Comparison of ENCODE assay signal across 10 cellular contexts in the genomic region with DNA sequence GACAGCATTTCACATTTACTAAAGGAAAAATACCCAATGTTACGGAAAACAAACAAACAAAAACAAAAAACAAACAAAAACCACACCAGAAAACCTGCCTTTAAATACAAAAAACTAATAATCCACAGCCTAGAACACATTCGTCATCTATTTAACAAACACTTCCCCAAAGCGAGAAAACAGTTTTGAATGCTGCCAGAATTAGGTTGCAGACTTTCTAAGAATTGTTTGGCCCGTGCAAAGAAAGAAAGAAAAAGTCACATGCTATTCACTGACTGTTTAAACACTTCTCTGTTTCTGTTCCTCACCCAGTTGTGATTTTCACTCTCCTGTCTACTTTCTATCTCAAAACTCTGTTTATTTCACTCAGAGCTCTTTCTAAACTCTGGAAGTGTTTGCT. TPM values are rescaled to one million over a fixed set of nuclear protein-coding genes. Genes with fewer than 3 reads are reported as not detected.
DNase-seq lines count a peak whose midpoint lies in the region; ATAC-seq and TF ChIP-seq lines count a peak whose summit lies in the region.
"Had no signal": no experiment of that assay in that cellular context is flagged by ENCODE, and none has a peak within 500 bp of the region (broad histone marks: within the 10 kb centered on the region; RNA-seq: fewer than 3 reads in every experiment).

No MANE protein-coding gene starts in this region.

- peak overlapping the region in 1 of 10 experiments; percentile 1; a peak in 1 of 20 replicates for H3K4me3 ChIP-seq in BLaER1 treated with 17β-estradiol and CSF1 and Interleukin-3, amounts not matched to agents 10 nM and 100 nM
- no peak overlapping the region for H3K4me3 ChIP-seq in Peyer's patch
- H3K4me3 ChIP-seq in SJCRH30, result no peak overlapping the region
- H3K4me3 ChIP-seq: right lobe of liver had no signal

- no peaks in the 10 kb centered on the region for H3K36me3 Mint-ChIP-seq in nephron progenitor cell (ENCODE audit: low read depth)

- H3K4me1 Mint-ChIP-seq in nephron progenitor cell, result peaks cover 40% of the 10 kb centered on the region

- ATAC-seq in HG02943 (IDR thresholded peaks at IDR 0.05; ENCODE audit: low read depth, unreplicated experiment), result peak; percentile 86
- ATAC-seq: activated CD8-positive, alpha-beta T cell treated with anti-CD3 and anti-CD28 coated beads for 36 hours had no signal

- DNase-seq in GM19240 (ENCODE audit: insufficient read length, low spot score), result peak; percentile 4
- peak; percentile 26 for DNase-seq in NOMO-1 treated with dmso at 0.1 percent for 144 hours (lab: John Stamatoyannopoulos, UW; ENCODE audit: unreplicated experiment)
- DNase-seq in nephron progenitor cell, result no peak
- no peak for DNase-seq in Peyer's patch
- DNase-seq in SJCRH30, result no peak
- DNase-seq in NCI-H69 (lab: John Stamatoyannopoulos, UW), result no peak
- DNase-seq: activated CD8-positive, alpha-beta T cell treated with anti-CD3 and anti-CD28 coated beads for 36 hours; right lobe of liver had no signal

- H3K27me3 ChIP-seq in BLaER1 treated with 17β-estradiol and CSF1 and Interleukin-3, amounts not matched to agents 10 nM and 100 nM, result no peaks in the 10 kb centered on the region
- H3K27me3 ChIP-seq in Peyer's patch, result no peaks in the 10 kb centered on the region
- H3K27me3 ChIP-seq in SJCRH30, result no peaks in the 10 kb centered on the region
- H3K27me3 ChIP-seq: right lobe of liver had no signal

- H3K27ac Mint-ChIP-seq in nephron progenitor cell, result no peak overlapping the region
- H3K27ac Mint-ChIP-seq: activated CD8-positive, alpha-beta T cell treated with anti-CD3 and anti-CD28 coated beads for 36 hours had no signal

- no peaks in the 10 kb centered on the region for H3K36me3 ChIP-seq in BLaER1 treated with 17β-estradiol and CSF1 and Interleukin-3, amounts not matched to agents 10 nM and 100 nM
- H3K36me3 ChIP-seq in Peyer's patch (no peaks in the 10 kb centered on the region), SJCRH30 (no peaks in the 10 kb centered on the region)
- H3K36me3 ChIP-seq: right lobe of liver had no signal

- H3K27me3 Mint-ChIP-seq in nephron progenitor cell (ENCODE audit: low read depth, poor library complexity), result no peaks in the 10 kb centered on the region

- peak overlapping the region in 1 of 11 experiments; percentile 43; a peak in 1 of 22 replicates for H3K9ac ChIP-seq in BLaER1 treated with 17β-estradiol and CSF1 and Interleukin-3, amounts not matched to agents 10 nM and 100 nM

- H3K4me2 ChIP-seq in BLaER1 treated with 17β-estradiol and CSF1 and Interleukin-3, amounts not matched to agents 10 nM and 100 nM, result peak overlapping the region in 8 of 11 experiments; percentile 6 to 91 (median 48); a peak in 10 of 22 replicates

- H3K27ac ChIP-seq in BLaER1 treated with 17β-estradiol and CSF1 and Interleukin-3, amounts not matched to agents 10 nM and 100 nM, result peak overlapping the region in 4 of 11 experiments; percentile 19 to 62 (median 38); a peak in 3 of 22 replicates
- H3K27ac ChIP-seq in Peyer's patch (no peak overlapping the region), SJCRH30 (no peak overlapping the region)
- H3K27ac ChIP-seq: right lobe of liver had no signal

- no peak for TF ChIP-seq CTCF in nephron progenitor cell (IDR thresholded peaks at IDR 0.05)
- TF ChIP-seq CTCF in Peyer's patch (IDR thresholded peaks at IDR 0.05), result no peak

- H3K9me3 Mint-ChIP-seq in nephron progenitor cell, result no peaks in the 10 kb centered on the region
- H3K9me3 Mint-ChIP-seq: activated CD8-positive, alpha-beta T cell treated with anti-CD3 and anti-CD28 coated beads for 36 hours had no signal

- no peak overlapping the region for H3K4me3 Mint-ChIP-seq in nephron progenitor cell
- H3K4me3 Mint-ChIP-seq: activated CD8-positive, alpha-beta T cell treated with anti-CD3 and anti-CD28 coated beads for 36 hours had no signal

- no peaks in the 10 kb centered on the region for H3K9me3 ChIP-seq in BLaER1 treated with 17β-estradiol and CSF1 and Interleukin-3, amounts not matched to agents 10 nM and 100 nM (replicated peaks in 1 of 11)
- H3K9me3 ChIP-seq in Peyer's patch (no peaks in the 10 kb centered on the region), SJCRH30 (replicated peaks) (no peaks in the 10 kb centered on the region)
- H3K9me3 ChIP-seq: right lobe of liver had no signal

- peaks cover 5 to 28% (median 10%) of the 10 kb centered on the region in 10 experiments; a peak in 15 of 20 replicates for H3K4me1 ChIP-seq in BLaER1 treated with 17β-estradiol and CSF1 and Interleukin-3, amounts not matched to agents 10 nM and 100 nM
- H3K4me1 ChIP-seq in Peyer's patch (no peaks in the 10 kb centered on the region), SJCRH30 (no peaks in the 10 kb centered on the region)
- H3K4me1 ChIP-seq: right lobe of liver had no signal

- TF ChIP-seq POLR2A in Peyer's patch (IDR thresholded peaks at IDR 0.05), result no peak

- H4K20me1 ChIP-seq in BLaER1 treated with 17β-estradiol and CSF1 and Interleukin-3, amounts not matched to agents 10 nM and 100 nM, result no peaks in the 10 kb centered on the region

RNA-seq across cellular contexts. Expression of gene BCAS1, which starts 52.5 kb away (rescaled TPM):
- total RNA-seq in Peyer's patch, result 10 to 100 TPM; 21.5 to 58.1 (median 43.2) TPM
- total RNA-seq in SJCRH30 (2014; rRNA removed; shearing (Covaris generic)), result 0.16 and 0.23 TPM in 2 replicates

Comparison
In these comparisons a context has a peak if more than half of its experiments do, and no peak if none do; other contexts are left out.
1. DNase-seq: peak in GM19240 (single experiment) and NOMO-1 treated with dmso at 0.1 percent for 144 hours (single experiment); none in nephron progenitor cell (single experiment), Peyer's patch (0 of 3), SJCRH30 (0 of 2) and NCI-H69 (single experiment).
2. RNA of gene BCAS1, which starts 52.5 kb away (total RNA-seq): 21.5 to 58.1 TPM in Peyer's patch; 0.16 to 0.23 TPM in SJCRH30; every median in the first group is over 10 times any median in the second.